8 cellular contexts compared by ENCODE assay signal in the genomic region with DNA sequence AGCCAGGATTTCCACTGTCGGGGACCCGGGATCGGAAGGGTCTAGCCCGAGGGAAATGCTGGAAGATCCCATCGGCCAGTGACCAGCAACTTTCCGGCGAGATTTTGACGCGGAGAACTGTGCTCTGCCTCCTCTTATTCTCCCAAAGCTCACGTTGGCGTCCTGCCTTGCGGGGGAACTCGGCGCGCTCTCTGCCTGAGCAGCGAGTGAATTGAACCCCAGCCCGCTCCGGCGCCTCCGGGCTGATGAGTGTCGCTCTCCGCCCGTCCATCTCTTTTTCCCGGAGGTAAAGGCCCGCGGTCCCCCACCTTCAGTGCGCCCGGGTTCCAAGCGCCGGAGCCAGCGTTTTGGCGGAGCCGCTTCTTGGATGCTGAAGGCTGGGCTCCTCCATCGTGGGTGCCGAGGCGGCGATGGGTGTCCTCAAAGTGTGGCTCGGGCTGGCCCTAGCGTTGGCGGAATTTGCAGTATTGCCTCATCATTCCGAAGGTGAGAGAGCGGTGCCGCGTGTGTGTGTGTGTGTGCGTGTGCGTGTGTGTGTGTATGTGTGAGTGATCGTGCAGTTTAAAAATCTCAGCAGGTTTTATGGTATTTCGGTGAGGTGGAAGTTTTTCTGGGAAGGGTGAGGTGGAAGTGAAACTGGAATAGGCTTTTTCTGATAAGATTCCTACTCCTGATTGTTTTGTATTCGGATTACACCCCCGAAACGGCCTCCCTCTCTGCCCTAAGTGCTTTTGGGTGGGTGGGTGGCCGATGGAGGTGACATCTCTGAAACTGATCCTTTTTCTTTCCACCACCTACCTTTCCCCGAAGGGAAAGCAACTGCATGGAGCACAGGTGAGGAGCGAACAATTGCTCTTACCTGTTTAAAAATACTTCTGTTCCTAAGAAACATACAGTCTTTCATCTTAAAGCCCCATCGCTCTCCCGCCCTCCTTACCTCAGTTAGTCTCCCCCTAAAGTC. TPM values are rescaled to one million over a fixed set of nuclear protein-coding genes. Genes with fewer than 3 reads are reported as not detected.
DNase-seq lines count a peak whose midpoint lies in the region; ATAC-seq lines count a peak whose summit lies in the region.

No MANE protein-coding gene starts in this region.

- peak; percentile 70 to 81 for DNase-seq in NCI-H187 (lab: John Stamatoyannopoulos, UW)
- no peak for DNase-seq in NCI-H187 treated with DMSO at 0.1 percent for 48 hours (lab: John Stamatoyannopoulos, UW)
- peak; percentile 29 for DNase-seq in HT1080 (ENCODE audit: low read depth)
- peak; percentile 22 for DNase-seq in UCSD-AML1 (lab: John Stamatoyannopoulos, UW; ENCODE audit: unreplicated experiment)
- peak; percentile 16 to 26 for DNase-seq in memory B cell (ENCODE audit: low spot score in 2 of 2)
- peak; percentile 50 to 58 for DNase-seq in stimulated activated naive CD8-positive, alpha-beta T cell treated with anti-CD3 and anti-CD28 coated beads, Interleukin-15, amount 100 ng/mL, for 72 hours

- no peaks in the 10 kb centered on the region for H3K36me3 ChIP-seq in endocrine pancreas (ENCODE audit: control insufficient read depth, insufficient read depth, low read length)

- no peaks in the 10 kb centered on the region for H3K4me1 ChIP-seq in endocrine pancreas (ENCODE audit: control insufficient read depth, insufficient read depth, low read length)

- peak overlapping the region; percentile 90 for H3K9ac ChIP-seq in endocrine pancreas (ENCODE audit: control insufficient read depth, insufficient read depth, low read length)

- peak overlapping the region; percentile 91 for H3K4me3 ChIP-seq in endocrine pancreas (ENCODE audit: control insufficient read depth, insufficient read depth, low read length)

- H3K27me3 ChIP-seq in endocrine pancreas (ENCODE audit: control insufficient read depth, insufficient read depth, low read length): no peaks in the 10 kb centered on the region

- peaks cover 22% of the 10 kb centered on the region for H3K4me1 Mint-ChIP-seq in memory B cell
- peaks cover 43% of the 10 kb centered on the region for H3K4me1 Mint-ChIP-seq in stimulated activated naive CD8-positive, alpha-beta T cell treated with anti-CD3 and anti-CD28 coated beads, Interleukin-15, amount 100 ng/mL, for 72 hours

- no peaks in the 10 kb centered on the region for H3K36me3 Mint-ChIP-seq in memory B cell

- H3K4me3 Mint-ChIP-seq in memory B cell: peak overlapping the region; percentile 96
- peak overlapping the region; percentile 90 to 96 for H3K4me3 Mint-ChIP-seq in stimulated activated naive CD8-positive, alpha-beta T cell treated with anti-CD3 and anti-CD28 coated beads, Interleukin-15, amount 100 ng/mL, for 72 hours

- peak overlapping the region; percentile 49 for H3K27ac Mint-ChIP-seq in memory B cell
- H3K27ac Mint-ChIP-seq in stimulated activated naive CD8-positive, alpha-beta T cell treated with anti-CD3 and anti-CD28 coated beads, Interleukin-15, amount 100 ng/mL, for 72 hours: peak overlapping the region; percentile 93 to 95

- H3K9me3 Mint-ChIP-seq in memory B cell: no peaks in the 10 kb centered on the region
- no peaks in the 10 kb centered on the region for H3K9me3 Mint-ChIP-seq in stimulated activated naive CD8-positive, alpha-beta T cell treated with anti-CD3 and anti-CD28 coated beads, Interleukin-15, amount 100 ng/mL, for 72 hours

- peak; percentile 28 for ATAC-seq in memory B cell (ENCODE audit: low read depth)
- peak; percentile 58 for ATAC-seq in stimulated activated naive CD8-positive, alpha-beta T cell treated with anti-CD3 and anti-CD28 coated beads, Interleukin-15, amount 100 ng/mL, for 72 hours
- ATAC-seq in HG03139 (IDR thresholded peaks at IDR 0.05; ENCODE audit: unreplicated experiment): no peak

- peaks cover 17% of the 10 kb centered on the region for H3K27me3 Mint-ChIP-seq in memory B cell
- H3K27me3 Mint-ChIP-seq in stimulated activated naive CD8-positive, alpha-beta T cell treated with anti-CD3 and anti-CD28 coated beads, Interleukin-15, amount 100 ng/mL, for 72 hours: peaks cover 69% of the 10 kb centered on the region

- H3K9me3 ChIP-seq in endocrine pancreas (ENCODE audit: control insufficient read depth, low read length): no peaks in the 10 kb centered on the region

RNA-seq across cellular contexts. Expression of a gene that starts 0.8 kb away (rescaled TPM):
- 1.3 and 2.1 TPM in 2 replicates for total RNA-seq in HT1080 (2014; rRNA removed; shearing (Covaris generic))
- polyA plus RNA-seq in HT1080 (2015; cell fraction: cytosol; rRNA removed): 0.63 and 0.80 TPM in 2 replicates
- 2.5 and 3.6 TPM in 2 replicates for polyA plus RNA-seq in HT1080 (2015; cell fraction: nucleus; rRNA removed)
